ENCODE assay signal across 21 cellular contexts in genomic region chr11:115958089-115959000, GRCh38.
DNase-seq lines count a peak whose midpoint lies in the region; ATAC-seq and TF ChIP-seq lines count a peak whose summit lies in the region.
"Had no signal": no experiment of that assay in that cellular context is flagged by ENCODE, and none has a peak within 500 bp of the region (broad histone marks: within the 10 kb centered on the region; RNA-seq: fewer than 3 reads in every experiment).

No MANE protein-coding gene starts in this region.

- DNase-seq in NCI-H82 (lab: John Stamatoyannopoulos, UW) (peak; percentile 73), NCI-H82 treated with DMSO at 0.1 percent for 48 hours (lab: John Stamatoyannopoulos, UW; ENCODE audit: unreplicated experiment) (no peak), NCI-H146 treated with DMSO at 0.1 percent for 48 hours (lab: John Stamatoyannopoulos, UW; ENCODE audit: unreplicated experiment) (peak; percentile 35), chondrocyte (ENCODE audit: low spot score) (no peak), osteoblast (ENCODE audit: insufficient read length, low spot score, missing footprints) (peak; percentile 87), heart left ventricle (no peak), cardiac septum (ENCODE audit: low spot score) (no peak)
- DNase-seq: activated CD4-positive, alpha-beta T cell treated with anti-CD3 and anti-CD28 coated beads, Interleukin-2, amount 50 U/mL, for 4 hours; activated CD4-positive, CD25-positive, alpha-beta regulatory T cell; activated effector memory CD4-positive, alpha-beta T cell treated with Interleukin-2 at 50 U/mL for 16 hours; activated naive CD8-positive, alpha-beta T cell treated with anti-CD3 and anti-CD28 coated beads, Interleukin-2, amount 10 ng/mL, durations not matched to agents 7 days and 5 days; AML-193; CD4-positive, alpha-beta memory T cell; HFFc6; mammary epithelial cell; NCI-H526 treated with DMSO at 0.1 percent for 48 hours; PC-9; Right ventricle myocardium superior had no signal

- H4K20me1 ChIP-seq in osteoblast (ENCODE audit: insufficient read depth, low read length) = no peaks in the 10 kb centered on the region

- peaks cover 20% of the 10 kb centered on the region for H3K27me3 Mint-ChIP-seq in chondrocyte (ENCODE audit: low read depth)
- H3K27me3 Mint-ChIP-seq: activated naive CD8-positive, alpha-beta T cell treated with anti-CD3 and anti-CD28 coated beads, Interleukin-2, amount 10 ng/mL, durations not matched to agents 7 days and 5 days had no signal

- TF ChIP-seq CTCF in chondrocyte (IDR thresholded peaks at IDR 0.05) (peak; percentile 11), osteoblast (IDR thresholded peaks at IDR 0.05; ENCODE audit: extremely low read depth, low read depth, low read length) (no peak), heart left ventricle (IDR thresholded peaks at IDR 0.05) (no peak)

- H3K27ac ChIP-seq in osteoblast (ENCODE audit: low read depth, low read length) (no peak overlapping the region), heart left ventricle (no peak overlapping the region)
- H3K27ac ChIP-seq: dorsolateral prefrontal cortex, PC-9, skin epidermis had no signal

- H3K36me3 Mint-ChIP-seq in chondrocyte (ENCODE audit: low read depth) = no peaks in the 10 kb centered on the region
- H3K36me3 Mint-ChIP-seq: activated naive CD8-positive, alpha-beta T cell treated with anti-CD3 and anti-CD28 coated beads, Interleukin-2, amount 10 ng/mL, durations not matched to agents 7 days and 5 days; CD4-positive, alpha-beta memory T cell had no signal

- WGBS in heart left ventricle, 4 donors = 84 to 87% (median 85%) methylated on average over 20 of the region's 20 CpGs

- no peak overlapping the region for H3K4me2 ChIP-seq in osteoblast (ENCODE audit: insufficient read depth, low read length)
- H3K4me2 ChIP-seq: PC-9 had no signal

- ATAC-seq in GM18505 (IDR thresholded peaks at IDR 0.05; ENCODE audit: unreplicated experiment) (no peak), heart left ventricle (no peak)

- intact Hi-C loops in heart left ventricle (cut with DNase I) (no loop called here), cardiac septum (cut with DNase I) (no loop called here)

- H2AFZ ChIP-seq in osteoblast (ENCODE audit: low read length) = no peak overlapping the region
- H2AFZ ChIP-seq: PC-9 had no signal

- H3K9me3 ChIP-seq in osteoblast (ENCODE audit: low read depth, low read length) = no peaks in the 10 kb centered on the region
- H3K9me3 ChIP-seq in heart left ventricle = no peaks in the 10 kb centered on the region

- H3K27ac Mint-ChIP-seq in chondrocyte (ENCODE audit: unreplicated experiment) = no peak overlapping the region
- H3K27ac Mint-ChIP-seq: activated naive CD8-positive, alpha-beta T cell treated with anti-CD3 and anti-CD28 coated beads, Interleukin-2, amount 10 ng/mL, durations not matched to agents 7 days and 5 days; HFFc6 had no signal

- no peaks in the 10 kb centered on the region for H3K27me3 ChIP-seq in osteoblast (ENCODE audit: insufficient read depth, low read length)
- H3K27me3 ChIP-seq in heart left ventricle = peaks cover 0 to 6% (median 0%) of the 10 kb centered on the region in 9 donors

- H3K36me3 ChIP-seq in osteoblast (ENCODE audit: insufficient read depth, low read length) = no peaks in the 10 kb centered on the region
- no peaks in the 10 kb centered on the region for H3K36me3 ChIP-seq in heart left ventricle

- H3K4me3 ChIP-seq in osteoblast (ENCODE audit: insufficient read depth, low read length) (no peak overlapping the region), heart left ventricle (no peak overlapping the region)
- H3K4me3 ChIP-seq: PC-9, skin epidermis had no signal

- H3K4me1 ChIP-seq in osteoblast (ENCODE audit: insufficient read depth, low read length) = no peaks in the 10 kb centered on the region
- peaks cover 0 to 19% (median 6%) of the 10 kb centered on the region in 12 donors for H3K4me1 ChIP-seq in heart left ventricle

- TF ChIP-seq POLR2A in GM18505 (IDR thresholded peaks at IDR 0.05; ENCODE audit: borderline replicate concordance, extremely low read depth, insufficient read depth, insufficient read length) = no peak
- no peak for TF ChIP-seq POLR2A in heart left ventricle (IDR thresholded peaks at IDR 0.05)

- no peak overlapping the region for H3K4me3 Mint-ChIP-seq in chondrocyte (ENCODE audit: unreplicated experiment)
- H3K4me3 Mint-ChIP-seq: activated naive CD8-positive, alpha-beta T cell treated with anti-CD3 and anti-CD28 coated beads, Interleukin-2, amount 10 ng/mL, durations not matched to agents 7 days and 5 days; CD4-positive, alpha-beta memory T cell; HFFc6 had no signal

- no peaks in the 10 kb centered on the region for H3K9me3 Mint-ChIP-seq in chondrocyte (ENCODE audit: low read depth)
- H3K9me3 Mint-ChIP-seq: activated naive CD8-positive, alpha-beta T cell treated with anti-CD3 and anti-CD28 coated beads, Interleukin-2, amount 10 ng/mL, durations not matched to agents 7 days and 5 days had no signal

- no peaks in the 10 kb centered on the region for H3K79me2 ChIP-seq in osteoblast (ENCODE audit: insufficient read depth, low read length)

- peaks cover 7% of the 10 kb centered on the region for H3K4me1 Mint-ChIP-seq in chondrocyte (ENCODE audit: low read depth)
- H3K4me1 Mint-ChIP-seq: activated naive CD8-positive, alpha-beta T cell treated with anti-CD3 and anti-CD28 coated beads, Interleukin-2, amount 10 ng/mL, durations not matched to agents 7 days and 5 days; CD4-positive, alpha-beta memory T cell had no signal

Comparison
In these comparisons a context has a peak if more than half of its experiments do, and no peak if none do; other contexts are left out.
1. DNase-seq: peak in NCI-H82 (single experiment), NCI-H146 treated with DMSO at 0.1 percent for 48 hours (single experiment) and osteoblast (single experiment); none in NCI-H82 treated with DMSO at 0.1 percent for 48 hours (single experiment), chondrocyte (single experiment), heart left ventricle (0 of 5) and cardiac septum (single experiment).